11 cellular contexts compared by ENCODE assay signal in the genomic region with DNA sequence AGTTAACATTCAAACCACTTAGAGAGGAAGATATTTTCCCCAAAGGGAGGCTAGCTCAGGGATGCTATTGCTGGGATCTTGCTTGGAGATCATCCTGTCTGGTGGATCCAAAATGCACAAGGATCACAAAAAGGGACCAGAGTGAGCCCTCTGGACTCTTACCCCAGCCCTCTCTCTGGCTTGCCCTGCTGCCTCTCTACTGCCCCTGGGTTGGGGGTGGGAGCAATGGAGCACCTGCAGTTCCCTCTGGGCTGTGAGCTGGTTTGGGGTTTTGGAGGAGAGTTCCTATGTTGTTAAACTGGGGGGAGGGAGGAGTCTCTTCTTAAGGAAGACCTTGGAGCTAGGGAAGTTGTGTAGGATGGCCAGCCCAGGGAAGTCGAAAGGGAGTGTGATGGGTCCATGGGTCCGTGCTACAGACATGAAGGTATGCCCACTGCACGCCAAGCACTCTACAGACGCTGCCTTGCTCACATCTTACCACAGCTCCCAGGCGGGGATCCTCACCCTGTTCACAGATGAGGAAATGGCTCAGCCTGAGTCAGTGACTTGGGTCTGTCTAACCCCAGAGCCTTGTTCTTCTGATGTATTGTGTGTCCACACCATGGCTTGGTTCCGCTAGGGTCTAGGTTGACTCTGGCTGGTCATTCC. TPM values are rescaled to one million over a fixed set of nuclear protein-coding genes. Genes with fewer than 3 reads are reported as not detected.
DNase-seq lines count a peak whose midpoint lies in the region; ATAC-seq, FAIRE-seq and TF ChIP-seq lines count a peak whose summit lies in the region.
"Had no signal": no experiment of that assay in that cellular context is flagged by ENCODE, and none has a peak within 500 bp of the region (broad histone marks: within the 10 kb centered on the region; RNA-seq: fewer than 3 reads in every experiment).

No MANE protein-coding gene starts in this region.

- intact Hi-C loops in sigmoid colon (cut with DNase I): no loop called here

- H3K36me3 ChIP-seq in bronchial epithelial cell (ENCODE audit: control insufficient read depth, insufficient read depth, low read length): no peaks in the 10 kb centered on the region
- H3K36me3 ChIP-seq in sigmoid colon: no peaks in the 10 kb centered on the region
- H3K36me3 ChIP-seq in small intestine (ENCODE audit: control insufficient read depth in 2 of 2, insufficient read depth in 2 of 2, low read length in 2 of 2): peaks cover 0 to 6% of the 10 kb centered on the region in 2 donors

- ATAC-seq in HG02885 (IDR thresholded peaks at IDR 0.05; ENCODE audit: poor library complexity, unreplicated experiment) (no peak), HG03095 (IDR thresholded peaks at IDR 0.05; ENCODE audit: unreplicated experiment) (no peak)

- H3K27me3 ChIP-seq in bronchial epithelial cell (ENCODE audit: control insufficient read depth, insufficient read depth, low read length) (no peaks in the 10 kb centered on the region), sigmoid colon (no peaks in the 10 kb centered on the region), small intestine (ENCODE audit: control insufficient read depth in 2 of 2, insufficient read depth in 2 of 2, low read length in 2 of 2) (no peaks in the 10 kb centered on the region)

- H3K4me3 ChIP-seq in bronchial epithelial cell (ENCODE audit: low read depth, low read length): no peak overlapping the region
- H3K4me3 ChIP-seq in sigmoid colon: peak overlapping the region in 1 of 4 donors; percentile 68
- H3K4me3 ChIP-seq in small intestine (ENCODE audit: low read depth in 1 of 2, low read length in 2 of 2): peak overlapping the region in 1 of 2 donors; percentile 35

- TF ChIP-seq CTCF in bronchial epithelial cell (IDR thresholded peaks at IDR 0.05; ENCODE audit: insufficient read depth, low read length, severe bottlenecking) (no peak), sigmoid colon (IDR thresholded peaks at IDR 0.05) (no peak)

- H3K27ac ChIP-seq in sigmoid colon (peak overlapping the region; percentile 27 to 93 (median 92)), small intestine (ENCODE audit: low read depth in 1 of 2, low read length in 1 of 2) (peak overlapping the region in 1 of 2 donors; percentile 52)
- H3K27ac ChIP-seq: KMS-11 had no signal

- peak; percentile 9 for DNase-seq in AG08395 (ENCODE audit: low spot score)
- DNase-seq in activated CD4-positive, alpha-beta T cell treated with anti-CD3 and anti-CD28 coated beads for 4 hours: peak; percentile 67 to 69
- DNase-seq in bronchial epithelial cell (ENCODE audit: low read depth): peak; percentile 83
- peak; percentile 62 for DNase-seq in sigmoid colon
- no peak for DNase-seq in amygdala (lab: John Stamatoyannopoulos, UW)
- DNase-seq in small intestine: no peak
- DNase-seq: foreskin fibroblast had no signal

- H3K9me3 ChIP-seq in sigmoid colon (no peaks in the 10 kb centered on the region), small intestine (ENCODE audit: control insufficient read depth, low read depth) (no peaks in the 10 kb centered on the region)

- no peak for TF ChIP-seq EP300 in sigmoid colon (IDR thresholded peaks at IDR 0.05)

- no peak for TF ChIP-seq POLR2A in sigmoid colon (IDR thresholded peaks at IDR 0.05)

- no peak for FAIRE-seq in bronchial epithelial cell (lab: Jason Lieb, UNC)
- FAIRE-seq in small intestine (lab: Jason Lieb, UNC): no peak
- FAIRE-seq: D721Med had no signal

- H3K4me1 ChIP-seq in sigmoid colon: peaks cover 0 to 77% (median 62%) of the 10 kb centered on the region in 4 donors
- H3K4me1 ChIP-seq in small intestine (ENCODE audit: control insufficient read depth in 2 of 2, insufficient read depth in 1 of 2, low read depth in 1 of 2, low read length in 1 of 2): peaks cover 0 to 3% of the 10 kb centered on the region in 2 donors

- WGBS in sigmoid colon, 2 donors: 71 to 88% methylated on average over 6 of the region's 6 CpGs
- 69 to 85% (median 84%) methylated on average over 6 of the region's 6 CpGs for WGBS in small intestine, 3 donors

RNA-seq across cellular contexts. Expression of a gene that starts 3.8 kb away (rescaled TPM):
- total RNA-seq in bronchial epithelial cell (6.9 and 18.7 TPM in 2 replicates), sigmoid colon (10 to 100 TPM; 11.4 to 25.0 (median 22.2) TPM)
- polyA plus RNA-seq in sigmoid colon (10 to 100 TPM in 1 of 3 donors, 1 to 10 TPM in 2; 4.2 to 51.8 (median 5.3) TPM), small intestine (10 to 100 TPM in 2 of 3 donors, 1 to 10 TPM in 1; 3.8 to 17.6 (median 12.2) TPM)

Comparison
In these comparisons a context has a peak if more than half of its experiments do, and no peak if none do; other contexts are left out.
1. DNase-seq: peak in AG08395 (single experiment), activated CD4-positive, alpha-beta T cell treated with anti-CD3 and anti-CD28 coated beads for 4 hours (2 of 2), bronchial epithelial cell (single experiment) and sigmoid colon (single experiment); none in amygdala (0 of 56) and small intestine (single experiment).